Comparison of ENCODE assay signal across 8 cellular contexts in the genomic region with DNA sequence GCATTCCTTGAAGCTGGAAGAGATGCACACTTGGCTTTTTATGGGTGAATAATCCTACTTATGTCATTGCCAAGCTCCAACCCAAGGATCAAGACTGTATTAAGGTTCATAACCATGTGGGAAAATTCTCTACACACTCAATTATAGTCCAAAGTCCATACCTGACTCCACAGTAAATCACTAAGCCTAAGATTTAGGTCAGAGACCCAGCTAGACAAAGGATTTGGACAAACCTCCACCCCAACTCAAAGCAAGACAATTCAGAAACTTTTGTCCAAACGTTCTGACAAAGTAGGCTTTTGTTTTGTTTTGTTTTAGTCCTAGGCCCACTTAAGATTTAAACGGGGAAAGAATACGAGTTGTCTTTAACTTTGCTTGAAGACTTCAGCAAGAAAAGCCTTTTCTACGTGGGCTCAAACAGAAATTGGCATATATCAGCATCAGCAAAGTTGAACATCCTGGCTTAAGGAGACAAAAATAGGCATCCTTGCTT. TPM values are rescaled to one million over a fixed set of nuclear protein-coding genes. Genes with fewer than 3 reads are reported as not detected.
DNase-seq lines count a peak whose midpoint lies in the region; ATAC-seq and TF ChIP-seq lines count a peak whose summit lies in the region.

No MANE protein-coding gene starts in this region.

- 75% methylated on average over 4 of the region's 4 CpGs for WGBS in smooth muscle cell (ENCODE audit: low lambda C conversion rate)

- RAD21 ChIA-PET in HCT116 (lab: Charles Lee; ENCODE audit: low non-redundant PET in 1 of 2, low total read pairs in 2 of 2, uncharacterized antibody in 2 of 2, unreplicated experiment in 2 of 2) = no interaction called here

- TSS peak; percentile 45 for BruUV-seq in HCT116 (replicated peaks; lab: Mats Ljungman, UMichigan)

- ATAC-seq in HCT116 (no peak), HG03175 (IDR thresholded peaks at IDR 0.05; ENCODE audit: unreplicated experiment) (no peak)

- POLR2A ChIA-PET in HCT116 (lab: Charles Lee) = interaction anchor here (1.1 kb wide), 1 partner anchor 13 kb away, joined by 4 read pairs; no protein-coding TSS in a partner anchor

- H2AFZ ChIP-seq in HCT116 (ENCODE audit: low read depth, low read length, poor library complexity, severe bottlenecking) = no peak overlapping the region
- H2AFZ ChIP-seq in smooth muscle cell (ENCODE audit: low read depth) = no peak overlapping the region

- H3K4me3 ChIP-seq in HCT116 (replicated peaks in 1 of 2; ENCODE audit: low read depth in 1 of 2, low read length in 2 of 2) = peak overlapping the region; percentile 62 to 73
- peak overlapping the region; percentile 83 for H3K4me3 ChIP-seq in WI38 (ENCODE audit: low read depth, low read length)
- peak overlapping the region; percentile 74 for H3K4me3 ChIP-seq in iPS-18a (ENCODE audit: low read length)
- H3K4me3 ChIP-seq in smooth muscle cell = peak overlapping the region; percentile 79

- H3K27me3 ChIP-seq in HCT116 (ENCODE audit: insufficient read depth, low read length) = no peaks in the 10 kb centered on the region
- peaks cover 27% of the 10 kb centered on the region for H3K27me3 ChIP-seq in iPS-18a (ENCODE audit: control insufficient read depth, insufficient read depth, low read length)
- H3K27me3 ChIP-seq in smooth muscle cell (ENCODE audit: low read depth) = peaks cover 10% of the 10 kb centered on the region

- H3K4me1 ChIP-seq in HCT116 (ENCODE audit: control insufficient read depth in 1 of 2, insufficient read depth in 2 of 2, low read length in 2 of 2) (peaks cover 19 to 56% of the 10 kb centered on the region in 2 experiments), iPS-18a (ENCODE audit: control insufficient read depth, low read depth, low read length) (peaks cover 9% of the 10 kb centered on the region), smooth muscle cell (ENCODE audit: low read depth) (peaks cover 7% of the 10 kb centered on the region)

- TF ChIP-seq RAD21 in HCT116 (IDR thresholded peaks at IDR 0.05; ENCODE audit: low read depth) = no peak

- intact Hi-C loops in HCT116 (cut with micrococcal nuclease) = no loop called here

- H3K9ac ChIP-seq in HCT116 (ENCODE audit: low read length) (no peak overlapping the region), iPS-18a (ENCODE audit: low read length) (no peak overlapping the region), smooth muscle cell (ENCODE audit: low read depth) (no peak overlapping the region)

- no peak for TF ChIP-seq POLR2A in HCT116 (IDR thresholded peaks at IDR 0.05; ENCODE audit: borderline replicate concordance, extremely low read depth, insufficient read depth, insufficient read length)

- TF ChIP-seq CTCF in HCT116 (IDR thresholded peaks at IDR 0.05 in 2 of 3, conservative IDR thresholded peaks at IDR 0.05 in 1 of 3; ENCODE audit: borderline replicate concordance in 1 of 3, insufficient read depth in 1 of 3, low read depth in 2 of 3, low read length in 2 of 3) (no peak), WI38 (IDR thresholded peaks at IDR 0.05; ENCODE audit: low read depth, low read length) (no peak), smooth muscle cell (IDR thresholded peaks at IDR 0.05; ENCODE audit: borderline replicate concordance, insufficient read depth, poor library complexity, severe bottlenecking) (no peak)

- H3K9me2 ChIP-seq in HCT116 (ENCODE audit: insufficient read depth) = no peaks in the 10 kb centered on the region

- DNase-seq in HCT116 (ENCODE audit: low read depth, low spot score) (no peak), smooth muscle cell (lab: John Stamatoyannopoulos, UW; ENCODE audit: unreplicated experiment) (no peak), T1000 (lab: John Stamatoyannopoulos, UW) (no peak), NCI-H1092 treated with DMSO at 0.1 percent for 48 hours (lab: John Stamatoyannopoulos, UW) (no peak)
- DNase-seq in stimulated activated naive CD4-positive, alpha-beta T cell treated with Interleukin-2 at 50 U/mL for 16 hours (lab: John Stamatoyannopoulos, UW) = no peak

- H4K20me1 ChIP-seq in HCT116 (ENCODE audit: insufficient read depth) (no peaks in the 10 kb centered on the region), smooth muscle cell (ENCODE audit: low read depth) (peaks cover 13% of the 10 kb centered on the region)

- H3K4me2 ChIP-seq in HCT116 (ENCODE audit: low read length) (peak overlapping the region; percentile 95), smooth muscle cell (peak overlapping the region; percentile 94)

- no peaks in the 10 kb centered on the region for H3K36me3 ChIP-seq in HCT116 (ENCODE audit: control insufficient read depth in 1 of 2, insufficient read depth in 2 of 2, low read length in 2 of 2)
- no peaks in the 10 kb centered on the region for H3K36me3 ChIP-seq in iPS-18a (ENCODE audit: control insufficient read depth, low read depth, low read length)
- no peaks in the 10 kb centered on the region for H3K36me3 ChIP-seq in smooth muscle cell (ENCODE audit: low read depth)

- H3K9me3 ChIP-seq in HCT116 (ENCODE audit: control insufficient read depth in 1 of 2, insufficient read depth in 1 of 2, low read depth in 1 of 2, low read length in 2 of 2) (no peaks in the 10 kb centered on the region), iPS-18a (ENCODE audit: control insufficient read depth, low read depth, low read length) (no peaks in the 10 kb centered on the region), smooth muscle cell (replicated peaks; ENCODE audit: low read depth) (no peaks in the 10 kb centered on the region)

- peaks cover 6% of the 10 kb centered on the region for H3K79me2 ChIP-seq in HCT116 (ENCODE audit: insufficient read depth, low read length)
- H3K79me2 ChIP-seq in smooth muscle cell (ENCODE audit: low read depth) = peaks cover 5% of the 10 kb centered on the region

- no peak overlapping the region for H3K27ac ChIP-seq in HCT116 (ENCODE audit: low read depth, low read length)
- H3K27ac ChIP-seq in iPS-18a (ENCODE audit: low read length) = no peak overlapping the region
- no peak overlapping the region for H3K27ac ChIP-seq in smooth muscle cell (ENCODE audit: low read depth)

- CTCF ChIA-PET in HCT116 (lab: Charles Lee) = interaction anchor here (0.8 kb wide), 1 partner anchor 93 kb away, joined by 3 read pairs; no protein-coding TSS in a partner anchor

- H3F3A ChIP-seq in smooth muscle cell (ENCODE audit: low read depth) = no peaks in the 10 kb centered on the region

TF ChIP-seq in HCT116, 20 proteins besides CTCF, POLR2A, EP300 and RAD21 (continues in another document):
- TF ChIP-seq ELF1 (IDR thresholded peaks at IDR 0.05; ENCODE audit: borderline replicate concordance, low read depth) (no peak), EZH2phosphoT487 (IDR thresholded peaks at IDR 0.05; ENCODE audit: borderline replicate concordance) (no peak), FOSL1 (IDR thresholded peaks at IDR 0.05; ENCODE audit: low read depth) (no peak), YY1 (IDR thresholded peaks at IDR 0.05; ENCODE audit: extremely low read depth, insufficient replicate concordance, low read depth, low read length) (no peak), SIN3A (IDR thresholded peaks at IDR 0.05; ENCODE audit: low read depth) (no peak; the same call in 1 of the 2 replicates), SP1 (IDR thresholded peaks at IDR 0.05; ENCODE audit: low read depth) (no peak), ZFX (IDR thresholded peaks at IDR 0.05) (no peak), POLR2AphosphoS5 (IDR thresholded peaks at IDR 0.05; ENCODE audit: low read depth, low read length) (no peak), EGR1 (IDR thresholded peaks at IDR 0.05; ENCODE audit: low read depth) (no peak)
- TF ChIP-seq, protein P1, sequence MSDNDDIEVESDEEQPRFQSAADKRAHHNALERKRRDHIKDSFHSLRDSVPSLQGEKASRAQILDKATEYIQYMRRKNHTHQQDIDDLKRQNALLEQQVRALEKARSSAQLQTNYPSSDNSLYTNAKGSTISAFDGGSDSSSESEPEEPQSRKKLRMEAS (IDR thresholded peaks at IDR 0.05) = no peak
- TF ChIP-seq, protein P2, sequence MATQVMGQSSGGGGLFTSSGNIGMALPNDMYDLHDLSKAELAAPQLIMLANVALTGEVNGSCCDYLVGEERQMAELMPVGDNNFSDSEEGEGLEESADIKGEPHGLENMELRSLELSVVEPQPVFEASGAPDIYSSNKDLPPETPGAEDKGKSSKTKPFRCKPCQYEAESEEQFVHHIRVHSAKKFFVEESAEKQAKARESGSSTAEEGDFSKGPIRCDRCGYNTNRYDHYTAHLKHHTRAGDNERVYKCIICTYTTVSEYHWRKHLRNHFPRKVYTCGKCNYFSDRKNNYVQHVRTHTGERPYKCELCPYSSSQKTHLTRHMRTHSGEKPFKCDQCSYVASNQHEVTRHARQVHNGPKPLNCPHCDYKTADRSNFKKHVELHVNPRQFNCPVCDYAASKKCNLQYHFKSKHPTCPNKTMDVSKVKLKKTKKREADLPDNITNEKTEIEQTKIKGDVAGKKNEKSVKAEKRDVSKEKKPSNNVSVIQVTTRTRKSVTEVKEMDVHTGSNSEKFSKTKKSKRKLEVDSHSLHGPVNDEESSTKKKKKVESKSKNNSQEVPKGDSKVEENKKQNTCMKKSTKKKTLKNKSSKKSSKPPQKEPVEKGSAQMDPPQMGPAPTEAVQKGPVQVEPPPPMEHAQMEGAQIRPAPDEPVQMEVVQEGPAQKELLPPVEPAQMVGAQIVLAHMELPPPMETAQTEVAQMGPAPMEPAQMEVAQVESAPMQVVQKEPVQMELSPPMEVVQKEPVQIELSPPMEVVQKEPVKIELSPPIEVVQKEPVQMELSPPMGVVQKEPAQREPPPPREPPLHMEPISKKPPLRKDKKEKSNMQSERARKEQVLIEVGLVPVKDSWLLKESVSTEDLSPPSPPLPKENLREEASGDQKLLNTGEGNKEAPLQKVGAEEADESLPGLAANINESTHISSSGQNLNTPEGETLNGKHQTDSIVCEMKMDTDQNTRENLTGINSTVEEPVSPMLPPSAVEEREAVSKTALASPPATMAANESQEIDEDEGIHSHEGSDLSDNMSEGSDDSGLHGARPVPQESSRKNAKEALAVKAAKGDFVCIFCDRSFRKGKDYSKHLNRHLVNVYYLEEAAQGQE (IDR thresholded peaks at IDR 0.05; ENCODE audit: low read depth) = no peak
- TF ChIP-seq, protein P3, sequence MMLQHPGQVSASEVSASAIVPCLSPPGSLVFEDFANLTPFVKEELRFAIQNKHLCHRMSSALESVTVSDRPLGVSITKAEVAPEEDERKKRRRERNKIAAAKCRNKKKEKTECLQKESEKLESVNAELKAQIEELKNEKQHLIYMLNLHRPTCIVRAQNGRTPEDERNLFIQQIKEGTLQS (IDR thresholded peaks at IDR 0.05) = no peak

RNA-seq across cellular contexts. Expression of a gene that starts 1.7 kb away (rescaled TPM):
- total RNA-seq in HCT116 (2021; ENCODE audit: unreplicated experiment) (8.3 TPM), smooth muscle cell (6.0 and 9.8 TPM in 2 replicates)
- polyA plus RNA-seq in HCT116 (2012) = 2.7 and 3.6 TPM in 2 replicates
- polyA plus RNA-seq in smooth muscle cell = 1.8 and 2.7 TPM in 2 replicates
